ENCODE assay signal across 24 cellular contexts in genomic region chr6:151695181-151695580, GRCh38.
"Had no signal": no experiment of that assay in that cellular context is flagged by ENCODE, and none has a peak within 500 bp of the region (broad histone marks: within the 10 kb centered on the region; RNA-seq: fewer than 3 reads in every experiment).

No MANE protein-coding gene starts in this region.

- H3K27me3 ChIP-seq: dorsolateral prefrontal cortex, esophagus squamous epithelium, neutrophil, stomach, transverse colon had no signal

- H3K4me1 ChIP-seq: left ventricle myocardium inferior had no signal

- H3K36me3 Mint-ChIP-seq: immature natural killer cell, naive B cell had no signal

- H3K27ac ChIP-seq: dorsolateral prefrontal cortex, esophagus squamous epithelium, left ventricle myocardium inferior, lower lobe of right lung, neutrophil, skin epidermis, stomach, thoracic aorta, transverse colon had no signal

- H3K27ac Mint-ChIP-seq: immature natural killer cell; naive B cell; nephron; stimulated activated naive B cell treated with anti-CD40 and anti-IgM and Interleukin-4, amounts not matched to agents 10 μg/mL and 1 μg/mL and 100 μg/mL, for 72 hours had no signal

- DNase-seq: cortex of kidney; dorsolateral prefrontal cortex; effector CD8-positive, alpha-beta T cell; esophagus squamous epithelium; foreskin fibroblast; immature natural killer cell; kidney; left cardiac atrium; left ventricle myocardium inferior; lower lobe of right lung; mesendoderm; naive B cell; posterior cingulate gyrus; stimulated activated CD4-positive, alpha-beta T cell treated with anti-CD3 and anti-CD28 coated beads, Interleukin-2, amount 100 ng/mL, for 24 hours; stimulated activated CD4-positive, alpha-beta T cell treated with anti-CD3 and anti-CD28 coated beads, Interleukin-4, amount 100 ng/mL, for 4 hours; stimulated activated naive B cell treated with anti-CD40 and anti-IgM and Interleukin-4, amounts not matched to agents 10 μg/mL and 1 μg/mL and 100 μg/mL, for 72 hours; stomach; substantia nigra; transverse colon had no signal

- ATAC-seq: left cardiac atrium; lower lobe of right lung; sciatic nerve; stimulated activated naive B cell treated with anti-CD40 and anti-IgM and Interleukin-4, amounts not matched to agents 10 μg/mL and 1 μg/mL and 100 μg/mL, for 72 hours had no signal

- H3K36me3 ChIP-seq: esophagus squamous epithelium, left ventricle myocardium inferior, lower lobe of right lung, neutrophil, stomach, thoracic aorta, transverse colon had no signal

- H3K9me3 ChIP-seq: esophagus squamous epithelium, left ventricle myocardium inferior, lower lobe of right lung, neutrophil, stomach, thoracic aorta, transverse colon had no signal

- H3K9me3 Mint-ChIP-seq: immature natural killer cell, nephron had no signal

- H3K4me3 Mint-ChIP-seq: immature natural killer cell; nephron; stimulated activated naive B cell treated with anti-CD40 and anti-IgM and Interleukin-4, amounts not matched to agents 10 μg/mL and 1 μg/mL and 100 μg/mL, for 72 hours had no signal

- H3K27me3 Mint-ChIP-seq: naive B cell; stimulated activated naive B cell treated with anti-CD40 and anti-IgM and Interleukin-4, amounts not matched to agents 10 μg/mL and 1 μg/mL and 100 μg/mL, for 72 hours had no signal

- H3K4me3 ChIP-seq: dorsolateral prefrontal cortex, esophagus squamous epithelium, left ventricle myocardium inferior, lower lobe of right lung, skin epidermis, stomach, thoracic aorta, transverse colon had no signal
